8 cellular contexts compared by ENCODE assay signal in genomic region chr3:119257654-119258410, GRCh38. TPM values are rescaled to one million over a fixed set of nuclear protein-coding genes. Genes with fewer than 3 reads are reported as not detected.
DNase-seq lines count a peak whose midpoint lies in the region; ATAC-seq and TF ChIP-seq lines count a peak whose summit lies in the region.

No MANE protein-coding gene starts in this region.

- intact Hi-C loops in thyroid gland (cut with DNase I) = no loop called here

- peak overlapping the region; percentile 20 for H3K27ac Mint-ChIP-seq in neural progenitor cell

- ATAC-seq in GM18909 (IDR thresholded peaks at IDR 0.05; ENCODE audit: poor library complexity, unreplicated experiment) (peak; percentile 65), HG03095 (IDR thresholded peaks at IDR 0.05; ENCODE audit: unreplicated experiment) (peak; percentile 63)

- no peaks in the 10 kb centered on the region for H3F3A ChIP-seq in neural progenitor cell (ENCODE audit: low read depth)

- peak overlapping the region; percentile 73 for H2AFZ ChIP-seq in neural progenitor cell (replicated peaks)

- H3K4me1 Mint-ChIP-seq in neural progenitor cell = no peaks in the 10 kb centered on the region

- 79 to 90% methylated on average over 8 of the region's 8 CpGs for WGBS in thyroid gland, 2 donors

- TF ChIP-seq CTCF in neural progenitor cell (IDR thresholded peaks at IDR 0.05) (no peak), thyroid gland (IDR thresholded peaks at IDR 0.05) (no peak), WERI-Rb-1 (IDR thresholded peaks at IDR 0.05; ENCODE audit: low read depth, low read length) (no peak)

- H3K79me2 ChIP-seq in neural progenitor cell (ENCODE audit: low read depth) = no peaks in the 10 kb centered on the region

- no peaks in the 10 kb centered on the region for H3K4me1 ChIP-seq in neural progenitor cell
- no peaks in the 10 kb centered on the region for H3K4me1 ChIP-seq in thyroid gland

- no peaks in the 10 kb centered on the region for H3K36me3 Mint-ChIP-seq in neural progenitor cell

- no peak overlapping the region for H3K4me3 Mint-ChIP-seq in neural progenitor cell

- no peak overlapping the region for H3K9ac ChIP-seq in neural progenitor cell

- H3K4me2 ChIP-seq in neural progenitor cell = no peak overlapping the region

- peaks cover 5% of the 10 kb centered on the region for H3K27me3 Mint-ChIP-seq in neural progenitor cell (ENCODE audit: insufficient read depth, low read depth)

- no peak overlapping the region for H3K4me3 ChIP-seq in neural progenitor cell
- no peak overlapping the region for H3K4me3 ChIP-seq in thyroid gland (replicated peaks in 1 of 3)
- H3K4me3 ChIP-seq in WERI-Rb-1 (ENCODE audit: low read depth, low read length) = no peak overlapping the region

- TF ChIP-seq POLR2A in thyroid gland (IDR thresholded peaks at IDR 0.05) = no peak

- H3K27me3 ChIP-seq in neural progenitor cell (no peaks in the 10 kb centered on the region), thyroid gland (no peaks in the 10 kb centered on the region), WERI-Rb-1 (ENCODE audit: insufficient read depth, low read depth, severe bottlenecking) (no peaks in the 10 kb centered on the region)

- no peaks in the 10 kb centered on the region for H3K9me3 Mint-ChIP-seq in neural progenitor cell

- H3K9me3 ChIP-seq in neural progenitor cell (ENCODE audit: low read depth) = no peaks in the 10 kb centered on the region
- H3K9me3 ChIP-seq in thyroid gland = no peaks in the 10 kb centered on the region
- no peaks in the 10 kb centered on the region for H3K9me3 ChIP-seq in WERI-Rb-1 (ENCODE audit: severe bottlenecking)

- no peaks in the 10 kb centered on the region for H4K20me1 ChIP-seq in neural progenitor cell (ENCODE audit: low read depth)

- H3K36me3 ChIP-seq in neural progenitor cell (no peaks in the 10 kb centered on the region), thyroid gland (no peaks in the 10 kb centered on the region), WERI-Rb-1 (no peaks in the 10 kb centered on the region)

- H3K27ac ChIP-seq in neural progenitor cell (no peak overlapping the region), thyroid gland (no peak overlapping the region), WERI-Rb-1 (no peak overlapping the region)

- DNase-seq in astrocyte of the hippocampus (ENCODE audit: low read depth, low spot score) = peak; percentile 22
- no peak for DNase-seq in neural progenitor cell (ENCODE audit: low spot score)
- no peak for DNase-seq in stimulated activated CD4-positive, alpha-beta T cell treated with anti-CD3 and anti-CD28 coated beads, Interleukin-15, amount 100 ng/mL, for 24 hours
- DNase-seq in thyroid gland = no peak
- DNase-seq in WERI-Rb-1 = no peak
- DNase-seq in NCI-H2196 (lab: John Stamatoyannopoulos, UW; ENCODE audit: unreplicated experiment) = no peak

RNA-seq across cellular contexts. Expression of gene B4GALT4, which starts 17.2 kb away (rescaled TPM):
- total RNA-seq in neural progenitor cell (ENCODE audit: low replicate concordance) (34.8 and 47.0 TPM in 2 replicates), thyroid gland (10 to 100 TPM; 18.8 to 23.5 (median 21.3) TPM)

RNA-seq across cellular contexts. Expression of gene ARHGAP31, which starts 36.4 kb away (rescaled TPM):
- 0.13 and 0.34 TPM in 2 replicates for total RNA-seq in neural progenitor cell (ENCODE audit: low replicate concordance)
- 10 to 100 TPM; 40.0 to 78.9 (median 55.0) TPM for total RNA-seq in thyroid gland

Comparison
In these comparisons a context has a peak if more than half of its experiments do, and no peak if none do; other contexts are left out.
1. RNA of gene ARHGAP31, which starts 36.4 kb away (total RNA-seq): 40.0 to 78.9 TPM in thyroid gland; 0.13 to 0.34 TPM in neural progenitor cell; every median in the first group is over 10 times any median in the second.